ENCODE assay signal across 25 cellular contexts in the genomic region with DNA sequence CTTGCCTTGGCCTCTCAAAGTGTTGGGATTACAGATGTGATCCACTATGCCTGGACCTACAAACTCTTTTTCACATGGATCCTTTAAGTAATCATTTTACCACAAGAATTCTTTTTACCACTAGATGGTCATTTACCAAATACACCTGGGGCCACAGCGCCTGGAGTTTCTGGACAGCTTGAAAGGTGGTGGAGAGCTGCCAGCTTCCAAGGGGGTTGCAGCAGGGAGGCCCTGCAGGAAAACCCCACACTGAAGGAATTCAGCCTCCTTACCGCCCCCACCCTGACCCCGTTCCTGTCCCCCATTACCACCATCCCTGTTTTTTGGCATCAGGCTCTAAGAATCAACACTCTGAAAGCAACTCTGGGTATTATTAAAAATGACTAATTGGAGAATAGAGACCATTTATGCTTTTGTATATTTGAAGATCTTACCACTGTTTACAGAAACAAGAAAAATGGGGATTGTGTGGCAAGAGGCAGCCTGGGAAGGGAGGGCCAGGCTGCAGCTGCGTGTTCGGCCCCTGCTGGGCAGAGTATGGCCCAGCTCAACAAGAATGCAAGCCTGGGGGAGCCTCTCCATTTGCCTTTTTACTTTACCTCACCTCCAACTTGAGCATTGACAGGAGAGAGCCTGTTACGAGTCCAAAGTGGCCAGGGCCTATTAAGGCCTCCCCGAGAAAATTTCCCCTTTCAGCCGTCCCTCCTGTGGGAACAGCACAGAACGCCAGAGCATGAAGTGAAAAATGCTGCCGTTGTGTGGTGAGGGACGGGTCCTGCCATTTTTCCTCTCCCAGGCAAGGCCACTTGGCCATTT.
A peak's percentile ranks its signal among the peaks of the same experiment; 100 is the strongest.
DNase-seq lines count a peak whose midpoint lies in the region; ATAC-seq and TF ChIP-seq lines count a peak whose summit lies in the region.
"Had no signal": no experiment of that assay in that cellular context is flagged by ENCODE, and none has a peak within 500 bp of the region (broad histone marks: within the 10 kb centered on the region; RNA-seq: fewer than 3 reads in every experiment).

No MANE protein-coding gene starts in this region.

- H2BK20ac ChIP-seq in H9 (ENCODE audit: low read depth, low read length, poor library complexity, severe bottlenecking), result no peak overlapping the region

- no peak overlapping the region for H4K91ac ChIP-seq in H9 (ENCODE audit: insufficient read length, low read depth, low read length)

- H3K56ac ChIP-seq in H9 (ENCODE audit: insufficient read length, low read depth, low read length), result no peak overlapping the region

- H3K27ac Mint-ChIP-seq in H9 (peak overlapping the region in 1 of 3 experiments; percentile 43; a peak in 1 of 7 replicates), progenitor cell of endocrine pancreas (peak overlapping the region; percentile 85), endothelial cell (ENCODE audit: unreplicated experiment) (no peak overlapping the region)
- H3K27ac Mint-ChIP-seq: activated CD4-positive, alpha-beta T cell treated with anti-CD3 and anti-CD28 coated beads, Interleukin-2, amount 10 ng/mL, durations not matched to agents 7 days and 5 days; activated CD8-positive, alpha-beta memory T cell treated with anti-CD3 and anti-CD28 coated beads, Interleukin-2, amount 10 ng/mL, durations not matched to agents 7 days and 5 days; activated naive CD4-positive, alpha-beta T cell treated with anti-CD3 and anti-CD28 coated beads, Interleukin-2, amount 10 ng/mL, durations not matched to agents 7 days and 5 days; T-helper 17 cell had no signal

- H3K79me1 ChIP-seq in H9 (ENCODE audit: insufficient read depth, low read depth, low read length, poor library complexity, severe bottlenecking), result no peaks in the 10 kb centered on the region

- H3K4me1 Mint-ChIP-seq in H9 (peaks cover 10 to 16% of the 10 kb centered on the region in 2 experiments), progenitor cell of endocrine pancreas (ENCODE audit: low read depth) (peaks cover 23% of the 10 kb centered on the region), endothelial cell (ENCODE audit: unreplicated experiment) (peaks cover 9% of the 10 kb centered on the region)

- in situ Hi-C loops in astrocyte of the spinal cord (cut with HindIII; ENCODE audit: low sequenced_read_pairs), result no loop called here

- H4K20me1 ChIP-seq in H9 (ENCODE audit: control insufficient read depth, insufficient read depth, insufficient read length), result no peaks in the 10 kb centered on the region

- H4K8ac ChIP-seq in H9 (replicated peaks; ENCODE audit: insufficient read length, low read depth, low read length), result no peak overlapping the region

- DNase-seq in H9, result peak; percentile 51
- DNase-seq in astrocyte of the spinal cord (ENCODE audit: low read depth, low spot score), result peak; percentile 56
- peak; percentile 39 for DNase-seq in iris pigment epithelial cell (ENCODE audit: low read depth)
- no peak for DNase-seq in progenitor cell of endocrine pancreas (ENCODE audit: low spot score, unreplicated experiment)
- no peak for DNase-seq in effector CD8-positive, alpha-beta T cell (lab: John Stamatoyannopoulos, UW)
- DNase-seq in endothelial cell (ENCODE audit: low spot score), result no peak
- DNase-seq: ACHN; activated CD4-positive, alpha-beta T cell treated with anti-CD3 and anti-CD28 coated beads, Interleukin-2, amount 10 ng/mL, durations not matched to agents 7 days and 5 days; activated CD8-positive, alpha-beta memory T cell treated with anti-CD3 and anti-CD28 coated beads, Interleukin-2, amount 10 ng/mL, durations not matched to agents 7 days and 5 days; activated naive CD4-positive, alpha-beta T cell treated with anti-CD3 and anti-CD28 coated beads, Interleukin-2, amount 10 ng/mL, durations not matched to agents 7 days and 5 days; aorta; Calu3; GOT3; heart left ventricle; NCI-H1694; pancreas; RPMI8226; sigmoid colon; T-helper 17 cell; uterus had no signal

- no peaks in the 10 kb centered on the region for H3K79me2 ChIP-seq in H9 (ENCODE audit: insufficient read depth, low read length)

- no peak for TF ChIP-seq CTCF in H9 (conservative IDR thresholded peaks at IDR 0.05)
- no peak for TF ChIP-seq CTCF in astrocyte of the spinal cord (IDR thresholded peaks at IDR 0.05; ENCODE audit: low read depth, low read length)
- no peak for TF ChIP-seq CTCF in progenitor cell of endocrine pancreas (IDR thresholded peaks at IDR 0.05; ENCODE audit: unreplicated experiment)
- TF ChIP-seq CTCF in endothelial cell (IDR thresholded peaks at IDR 0.05; ENCODE audit: unreplicated experiment), result no peak

- no peak overlapping the region for H2BK120ac ChIP-seq in H9 (ENCODE audit: low read depth, low read length, poor library complexity, severe bottlenecking)

- H3K4me3 ChIP-seq in astrocyte of the spinal cord (ENCODE audit: low read depth, low read length), result no peak overlapping the region
- H3K4me3 ChIP-seq: BLaER1 treated with 17β-estradiol and CSF1 and Interleukin-3, amounts not matched to agents 10 nM and 100 nM; heart left ventricle; lung; pancreas; sigmoid colon; SK-N-MC; uterus had no signal

- no peak overlapping the region for H3K18ac ChIP-seq in H9 (ENCODE audit: insufficient read length, low read depth, low read length)

- H2BK5ac ChIP-seq in H9 (ENCODE audit: insufficient read length, low read length), result no peak overlapping the region

- no peak overlapping the region for H2BK12ac ChIP-seq in H9 (ENCODE audit: insufficient read length, low read depth, low read length)

- H3T11ph ChIP-seq in H9 (ENCODE audit: low read length), result no peak overlapping the region

- WGBS in H9 (ENCODE audit: extremely low coverage, insufficient read length, low lambda C conversion rate), result no CpG with 5 or more reads among the region's 11 CpGs

- no peaks in the 10 kb centered on the region for H3K4me1 ChIP-seq in H9 (ENCODE audit: insufficient read depth, low read length)
- H3K4me1 ChIP-seq: uterus had no signal

- no peaks in the 10 kb centered on the region for H3K9me3 ChIP-seq in H9 (ENCODE audit: control insufficient read depth, low read depth, low read length)
- H3K9me3 ChIP-seq: BLaER1 treated with 17β-estradiol and CSF1 and Interleukin-3, amounts not matched to agents 10 nM and 100 nM; heart left ventricle; pancreas; sigmoid colon; uterus had no signal

- H3K14ac ChIP-seq in H9 (ENCODE audit: insufficient read depth, low read length), result no peak overlapping the region

- H3K9me3 Mint-ChIP-seq in H9 (no peaks in the 10 kb centered on the region), progenitor cell of endocrine pancreas (ENCODE audit: low read depth) (no peaks in the 10 kb centered on the region), endothelial cell (ENCODE audit: unreplicated experiment) (no peaks in the 10 kb centered on the region)
- H3K9me3 Mint-ChIP-seq: activated CD4-positive, alpha-beta T cell treated with anti-CD3 and anti-CD28 coated beads, Interleukin-2, amount 10 ng/mL, durations not matched to agents 7 days and 5 days; activated naive CD4-positive, alpha-beta T cell treated with anti-CD3 and anti-CD28 coated beads, Interleukin-2, amount 10 ng/mL, durations not matched to agents 7 days and 5 days had no signal

- no peak overlapping the region for H3K4ac ChIP-seq in H9 (ENCODE audit: low read depth, low read length)

- no peak overlapping the region for H3K9ac ChIP-seq in H9 (ENCODE audit: extremely low read depth, insufficient read length, low read length)
- H3K9ac ChIP-seq: BLaER1 treated with 17β-estradiol and CSF1 and Interleukin-3, amounts not matched to agents 10 nM and 100 nM had no signal

- no peak overlapping the region for H3K4me3 Mint-ChIP-seq in H9
- H3K4me3 Mint-ChIP-seq in progenitor cell of endocrine pancreas (ENCODE audit: low read depth), result no peak overlapping the region
- H3K4me3 Mint-ChIP-seq in endothelial cell (ENCODE audit: unreplicated experiment), result no peak overlapping the region
- H3K4me3 Mint-ChIP-seq: activated CD4-positive, alpha-beta T cell treated with anti-CD3 and anti-CD28 coated beads, Interleukin-2, amount 10 ng/mL, durations not matched to agents 7 days and 5 days; activated CD8-positive, alpha-beta memory T cell treated with anti-CD3 and anti-CD28 coated beads, Interleukin-2, amount 10 ng/mL, durations not matched to agents 7 days and 5 days; activated naive CD4-positive, alpha-beta T cell treated with anti-CD3 and anti-CD28 coated beads, Interleukin-2, amount 10 ng/mL, durations not matched to agents 7 days and 5 days; T-helper 17 cell had no signal

- no peaks in the 10 kb centered on the region for H3K36me3 Mint-ChIP-seq in H9 (ENCODE audit: insufficient read depth in 1 of 3, low read depth in 3 of 3)
- peaks cover 13% of the 10 kb centered on the region for H3K36me3 Mint-ChIP-seq in progenitor cell of endocrine pancreas (ENCODE audit: insufficient read depth)
- H3K36me3 Mint-ChIP-seq in endothelial cell (ENCODE audit: low read depth, unreplicated experiment), result no peaks in the 10 kb centered on the region
- H3K36me3 Mint-ChIP-seq: activated CD8-positive, alpha-beta memory T cell treated with anti-CD3 and anti-CD28 coated beads, Interleukin-2, amount 10 ng/mL, durations not matched to agents 7 days and 5 days; activated naive CD4-positive, alpha-beta T cell treated with anti-CD3 and anti-CD28 coated beads, Interleukin-2, amount 10 ng/mL, durations not matched to agents 7 days and 5 days had no signal

- no peak overlapping the region for H3K23ac ChIP-seq in H9 (ENCODE audit: insufficient read length, low read depth, low read length)

- ATAC-seq in GM19328 (IDR thresholded peaks at IDR 0.05; ENCODE audit: unreplicated experiment) (no peak), HG03025 (IDR thresholded peaks at IDR 0.05; ENCODE audit: low FRiP score, unreplicated experiment) (no peak)
- ATAC-seq: activated CD8-positive, alpha-beta memory T cell treated with anti-CD3 and anti-CD28 coated beads, Interleukin-2, amount 10 ng/mL, durations not matched to agents 7 days and 5 days; heart left ventricle; T-helper 17 cell had no signal

- H3K27me3 ChIP-seq in H9 (ENCODE audit: insufficient read depth, low read length), result no peaks in the 10 kb centered on the region
- H3K27me3 ChIP-seq: BLaER1 treated with 17β-estradiol and CSF1 and Interleukin-3, amounts not matched to agents 10 nM and 100 nM; heart left ventricle; pancreas; sigmoid colon; uterus had no signal

- peaks cover 2% of the 10 kb centered on the region for H3K27me3 Mint-ChIP-seq in H9 (ENCODE audit: low read depth)
- no peaks in the 10 kb centered on the region for H3K27me3 Mint-ChIP-seq in progenitor cell of endocrine pancreas
- H3K27me3 Mint-ChIP-seq in endothelial cell (ENCODE audit: unreplicated experiment), result peaks cover 4% of the 10 kb centered on the region

- no peak overlapping the region for H4K5ac ChIP-seq in H9 (ENCODE audit: insufficient read length, low read depth, low read length)

- no peak overlapping the region for H2AFZ ChIP-seq in H9 (ENCODE audit: low read length)

- no peak overlapping the region for H3K4me2 ChIP-seq in H9 (ENCODE audit: insufficient read depth, insufficient read length, low read length)

- no peak overlapping the region for H2BK15ac ChIP-seq in H9 (ENCODE audit: low read depth, low read length)

- H3K27ac ChIP-seq in H9 (ENCODE audit: insufficient read length, low read depth, low read length), result no peak overlapping the region
- H3K27ac ChIP-seq: BLaER1 treated with 17β-estradiol and CSF1 and Interleukin-3, amounts not matched to agents 10 nM and 100 nM; heart left ventricle; pancreas; sigmoid colon; SK-N-MC; uterus had no signal

- no peak overlapping the region for H2AK5ac ChIP-seq in H9 (ENCODE audit: insufficient read length, low read length)

- no peaks in the 10 kb centered on the region for H3K23me2 ChIP-seq in H9 (ENCODE audit: insufficient read length, low read depth, low read length, poor library complexity, severe bottlenecking)

Comparison
In these comparisons a context has a peak if more than half of its experiments do, and no peak if none do; other contexts are left out.
1. DNase-seq: peak in H9 (single experiment), astrocyte of the spinal cord (single experiment) and iris pigment epithelial cell (single experiment); none in progenitor cell of endocrine pancreas (single experiment), effector CD8-positive, alpha-beta T cell (single experiment) and endothelial cell (single experiment).